8 cellular contexts compared by ENCODE assay signal in the genomic region with DNA sequence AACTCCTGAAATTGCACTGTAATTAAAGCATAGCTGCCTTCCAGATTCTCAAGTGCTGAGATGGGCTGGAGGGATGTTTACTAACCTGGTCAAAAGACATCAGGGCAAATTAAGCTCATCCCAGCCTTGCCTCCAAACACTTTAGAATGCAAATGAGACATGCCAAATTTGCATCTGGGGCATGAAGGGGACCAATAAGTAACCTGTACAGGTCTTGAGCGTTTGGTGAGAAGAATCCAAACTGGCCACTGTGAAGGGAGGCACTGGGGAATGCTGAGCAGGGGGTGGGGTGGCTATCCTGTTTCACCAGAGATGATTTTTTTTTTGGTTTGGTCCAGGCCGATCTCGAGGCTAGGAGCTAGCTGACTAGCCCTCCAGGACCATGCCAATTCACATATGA. TPM values are rescaled to one million over a fixed set of nuclear protein-coding genes. Genes with fewer than 3 reads are reported as not detected.
DNase-seq lines count a peak whose midpoint lies in the region; ATAC-seq lines count a peak whose summit lies in the region.

No MANE protein-coding gene starts in this region.

- ATAC-seq in HG02588 (IDR thresholded peaks at IDR 0.05; ENCODE audit: unreplicated experiment) (peak; percentile 38), left colon (peak; percentile 2)

- intact Hi-C loops in left colon (cut with DNase I, micrococcal nuclease): no loop called here

- peak; percentile 60 for DNase-seq in NCI-H2107 treated with DMSO at 0.1 percent for 48 hours (lab: John Stamatoyannopoulos, UW; ENCODE audit: unreplicated experiment)
- no peak for DNase-seq in NCI-H2107 (lab: John Stamatoyannopoulos, UW)
- DNase-seq in NCI-H2227 (lab: John Stamatoyannopoulos, UW; ENCODE audit: unreplicated experiment): peak; percentile 67
- DNase-seq in left colon: no peak
- no peak for DNase-seq in stimulated activated naive CD4-positive, alpha-beta T cell (lab: John Stamatoyannopoulos, UW)
- no peak for DNase-seq in Kasumi-1 (lab: John Stamatoyannopoulos, UW)
- DNase-seq in effector CD4-positive, alpha-beta T cell: no peak

RNA-seq across cellular contexts. Expression of a gene that starts 38.3 kb away (rescaled TPM):
- 10 to 100 TPM in 1 of 2 donors, 1 to 10 TPM in 1; 7.5 to 19.2 TPM for total RNA-seq in left colon

Comparison
In these comparisons a context has a peak if more than half of its experiments do, and no peak if none do; other contexts are left out.
1. DNase-seq: peak in NCI-H2107 treated with DMSO at 0.1 percent for 48 hours (single experiment) and NCI-H2227 (single experiment); none in NCI-H2107 (single experiment), left colon (0 of 2), stimulated activated naive CD4-positive, alpha-beta T cell (0 of 6), Kasumi-1 (0 of 2) and effector CD4-positive, alpha-beta T cell (single experiment).